2 cellular contexts compared by ENCODE assay signal in the genomic region with DNA sequence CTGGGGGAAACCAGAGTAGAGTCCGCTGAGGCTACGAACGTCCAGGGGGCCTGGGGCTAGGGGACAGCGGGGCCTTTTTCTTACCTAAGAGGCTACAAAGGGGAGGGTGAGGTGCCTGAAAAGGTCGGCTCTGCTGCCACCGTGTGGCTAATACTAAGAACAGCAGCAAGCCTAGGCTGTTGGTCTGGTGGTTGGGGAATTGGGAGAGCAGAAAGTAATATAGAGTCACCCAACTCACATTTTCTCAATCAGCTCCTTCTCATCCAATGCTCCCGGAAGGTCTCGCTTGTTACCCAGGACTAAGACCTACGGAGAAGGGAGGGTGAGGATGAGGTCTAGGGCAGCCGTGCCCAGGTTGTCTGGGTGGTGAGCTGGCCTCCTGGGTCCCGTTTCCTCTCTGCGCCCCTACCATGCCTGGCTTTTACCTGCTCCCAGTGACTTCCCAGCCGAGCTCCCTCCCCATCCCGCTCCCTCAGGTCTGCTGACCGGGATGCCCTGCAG.
TF ChIP-seq lines count a peak whose summit lies in the region.

No MANE protein-coding gene starts in this region.

TF ChIP-seq in A549, 52 proteins besides CTCF, POLR2A, EP300 and RAD21 (continued from another document):
- no peak for TF ChIP-seq ESRRA (IDR thresholded peaks at IDR 0.05; ENCODE audit: borderline replicate concordance, low read length)
- TF ChIP-seq FOSL2 (IDR thresholded peaks at IDR 0.05), result no peak
- no peak for TF ChIP-seq FOSL2 (CRISPR knock-in tag; IDR thresholded peaks at IDR 0.05)
- no peak for TF ChIP-seq SREBF2 (IDR thresholded peaks at IDR 0.05)

TF ChIP-seq in Ishikawa, 13 proteins besides CTCF, POLR2A, EP300 and RAD21 (continued from another document):
- TF ChIP-seq, protein P1, sequence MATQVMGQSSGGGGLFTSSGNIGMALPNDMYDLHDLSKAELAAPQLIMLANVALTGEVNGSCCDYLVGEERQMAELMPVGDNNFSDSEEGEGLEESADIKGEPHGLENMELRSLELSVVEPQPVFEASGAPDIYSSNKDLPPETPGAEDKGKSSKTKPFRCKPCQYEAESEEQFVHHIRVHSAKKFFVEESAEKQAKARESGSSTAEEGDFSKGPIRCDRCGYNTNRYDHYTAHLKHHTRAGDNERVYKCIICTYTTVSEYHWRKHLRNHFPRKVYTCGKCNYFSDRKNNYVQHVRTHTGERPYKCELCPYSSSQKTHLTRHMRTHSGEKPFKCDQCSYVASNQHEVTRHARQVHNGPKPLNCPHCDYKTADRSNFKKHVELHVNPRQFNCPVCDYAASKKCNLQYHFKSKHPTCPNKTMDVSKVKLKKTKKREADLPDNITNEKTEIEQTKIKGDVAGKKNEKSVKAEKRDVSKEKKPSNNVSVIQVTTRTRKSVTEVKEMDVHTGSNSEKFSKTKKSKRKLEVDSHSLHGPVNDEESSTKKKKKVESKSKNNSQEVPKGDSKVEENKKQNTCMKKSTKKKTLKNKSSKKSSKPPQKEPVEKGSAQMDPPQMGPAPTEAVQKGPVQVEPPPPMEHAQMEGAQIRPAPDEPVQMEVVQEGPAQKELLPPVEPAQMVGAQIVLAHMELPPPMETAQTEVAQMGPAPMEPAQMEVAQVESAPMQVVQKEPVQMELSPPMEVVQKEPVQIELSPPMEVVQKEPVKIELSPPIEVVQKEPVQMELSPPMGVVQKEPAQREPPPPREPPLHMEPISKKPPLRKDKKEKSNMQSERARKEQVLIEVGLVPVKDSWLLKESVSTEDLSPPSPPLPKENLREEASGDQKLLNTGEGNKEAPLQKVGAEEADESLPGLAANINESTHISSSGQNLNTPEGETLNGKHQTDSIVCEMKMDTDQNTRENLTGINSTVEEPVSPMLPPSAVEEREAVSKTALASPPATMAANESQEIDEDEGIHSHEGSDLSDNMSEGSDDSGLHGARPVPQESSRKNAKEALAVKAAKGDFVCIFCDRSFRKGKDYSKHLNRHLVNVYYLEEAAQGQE (IDR thresholded peaks at IDR 0.05; ENCODE audit: low read depth), result no peak
- TF ChIP-seq, protein P2, sequence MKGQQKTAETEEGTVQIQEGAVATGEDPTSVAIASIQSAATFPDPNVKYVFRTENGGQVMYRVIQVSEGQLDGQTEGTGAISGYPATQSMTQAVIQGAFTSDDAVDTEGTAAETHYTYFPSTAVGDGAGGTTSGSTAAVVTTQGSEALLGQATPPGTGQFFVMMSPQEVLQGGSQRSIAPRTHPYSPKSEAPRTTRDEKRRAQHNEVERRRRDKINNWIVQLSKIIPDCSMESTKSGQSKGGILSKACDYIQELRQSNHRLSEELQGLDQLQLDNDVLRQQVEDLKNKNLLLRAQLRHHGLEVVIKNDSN (IDR thresholded peaks at IDR 0.05), result no peak
- TF ChIP-seq, protein P3, sequence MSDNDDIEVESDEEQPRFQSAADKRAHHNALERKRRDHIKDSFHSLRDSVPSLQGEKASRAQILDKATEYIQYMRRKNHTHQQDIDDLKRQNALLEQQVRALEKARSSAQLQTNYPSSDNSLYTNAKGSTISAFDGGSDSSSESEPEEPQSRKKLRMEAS (IDR thresholded peaks at IDR 0.05), result no peak
- no peak for TF ChIP-seq ZBTB7A (IDR thresholded peaks at IDR 0.05; ENCODE audit: low read depth)
